ENCODE assay signal across 8 cellular contexts in genomic region chr19:41426952-41427646, GRCh38. TPM values are rescaled to one million over a fixed set of nuclear protein-coding genes. Genes with fewer than 3 reads are reported as not detected.
DNase-seq lines count a peak whose midpoint lies in the region; ATAC-seq and TF ChIP-seq lines count a peak whose summit lies in the region.

B3GNT8 (minus strand) TSS chr19:41427374; CDS start chr19:41426778, 596 bp downstream.

- no peaks in the 10 kb centered on the region for H3K9me3 Mint-ChIP-seq in activated CD8-positive, alpha-beta memory T cell treated with anti-CD3 and anti-CD28 coated beads, Interleukin-2, amount 10 ng/mL, durations not matched to agents 7 days and 5 days (ENCODE audit: low read depth)
- H3K9me3 Mint-ChIP-seq in activated naive CD8-positive, alpha-beta T cell treated with anti-CD3 and anti-CD28 coated beads, Interleukin-2, amount 10 ng/mL, durations not matched to agents 7 days and 5 days: no peaks in the 10 kb centered on the region

- H3K36me3 ChIP-seq in Peyer's patch (peaks cover 0 to 44% (median 2%) of the 10 kb centered on the region in 3 donors), prostate gland (peaks cover 4 to 6% of the 10 kb centered on the region in 2 donors), MM.1S (replicated peaks; ENCODE audit: insufficient read depth, low read length) (no peaks in the 10 kb centered on the region)

- peak; percentile 97 to 98 for TF ChIP-seq POLR2A in Peyer's patch (IDR thresholded peaks at IDR 0.05)
- TF ChIP-seq POLR2A in prostate gland (IDR thresholded peaks at IDR 0.05): peak; percentile 94

- H3K4me1 ChIP-seq in Peyer's patch (peaks cover 0 to 57% (median 4%) of the 10 kb centered on the region in 4 donors), prostate gland (replicated peaks) (peaks cover 4% of the 10 kb centered on the region), MM.1S (ENCODE audit: low read length) (no peaks in the 10 kb centered on the region)

- CTCF ChIA-PET in activated CD8-positive, alpha-beta memory T cell treated with anti-CD3 and anti-CD28 coated beads, Interleukin-2, amount 10 ng/mL, durations not matched to agents 7 days and 5 days (lab: Charles Lee): interaction anchor here (0.6 to 1.3 kb wide), 4 partner anchors 22 to 75 kb away, joined by 3 to 5 read pairs (median 4); no protein-coding TSS in a partner anchor

- H3K27ac Mint-ChIP-seq in activated CD8-positive, alpha-beta memory T cell treated with anti-CD3 and anti-CD28 coated beads, Interleukin-2, amount 10 ng/mL, durations not matched to agents 7 days and 5 days: peak within 1 kb of the TSS; percentile 92
- peak within 1 kb of the TSS; percentile 97 for H3K27ac Mint-ChIP-seq in activated naive CD8-positive, alpha-beta T cell treated with anti-CD3 and anti-CD28 coated beads, Interleukin-2, amount 10 ng/mL, durations not matched to agents 7 days and 5 days

- no peak for TF ChIP-seq CTCF in Peyer's patch (IDR thresholded peaks at IDR 0.05)
- no peak for TF ChIP-seq CTCF in prostate gland (IDR thresholded peaks at IDR 0.05)
- no peak for TF ChIP-seq CTCF in MM.1S (IDR thresholded peaks at IDR 0.05; ENCODE audit: low read length)

- intact Hi-C loops in left cardiac atrium (cut with DNase I): no loop called here
- intact Hi-C loops in prostate gland (cut with DNase I): no loop called here

- H3K4me3 Mint-ChIP-seq in activated CD8-positive, alpha-beta memory T cell treated with anti-CD3 and anti-CD28 coated beads, Interleukin-2, amount 10 ng/mL, durations not matched to agents 7 days and 5 days: peak within 1 kb of the TSS; percentile 85
- H3K4me3 Mint-ChIP-seq in activated naive CD8-positive, alpha-beta T cell treated with anti-CD3 and anti-CD28 coated beads, Interleukin-2, amount 10 ng/mL, durations not matched to agents 7 days and 5 days: peak within 1 kb of the TSS; percentile 98

- H3K79me2 ChIP-seq in MM.1S (ENCODE audit: low read length): no peaks in the 10 kb centered on the region

- WGBS in prostate gland: 4% methylated on average over 16 of the region's 19 CpGs

- no peaks in the 10 kb centered on the region for H3K9me2 ChIP-seq in MM.1S (replicated peaks; ENCODE audit: insufficient read depth, low read length)

- peaks cover 31% of the 10 kb centered on the region for H3K4me1 Mint-ChIP-seq in activated CD8-positive, alpha-beta memory T cell treated with anti-CD3 and anti-CD28 coated beads, Interleukin-2, amount 10 ng/mL, durations not matched to agents 7 days and 5 days
- peaks cover 17% of the 10 kb centered on the region for H3K4me1 Mint-ChIP-seq in activated naive CD8-positive, alpha-beta T cell treated with anti-CD3 and anti-CD28 coated beads, Interleukin-2, amount 10 ng/mL, durations not matched to agents 7 days and 5 days

- no peaks in the 10 kb centered on the region for H3F3A ChIP-seq in MM.1S (ENCODE audit: insufficient read depth, low read length)

- H3K27ac ChIP-seq in Peyer's patch (peak within 1 kb of the TSS; percentile 68 to 98 (median 88)), prostate gland (peak within 1 kb of the TSS; percentile 78 to 88), MM.1S (ENCODE audit: low read length) (no peak within 1 kb of the TSS)

- no peak within 1 kb of the TSS for H2AFZ ChIP-seq in MM.1S (ENCODE audit: low read length)

- H3K9me3 ChIP-seq in Peyer's patch: no peaks in the 10 kb centered on the region
- H3K9me3 ChIP-seq in prostate gland: no peaks in the 10 kb centered on the region
- H3K9me3 ChIP-seq in MM.1S (replicated peaks; ENCODE audit: insufficient read depth, low read length): no peaks in the 10 kb centered on the region

- no peaks in the 10 kb centered on the region for H3K27me3 Mint-ChIP-seq in activated CD8-positive, alpha-beta memory T cell treated with anti-CD3 and anti-CD28 coated beads, Interleukin-2, amount 10 ng/mL, durations not matched to agents 7 days and 5 days
- H3K27me3 Mint-ChIP-seq in activated naive CD8-positive, alpha-beta T cell treated with anti-CD3 and anti-CD28 coated beads, Interleukin-2, amount 10 ng/mL, durations not matched to agents 7 days and 5 days: no peaks in the 10 kb centered on the region

- peak; percentile 72 for DNase-seq in activated CD8-positive, alpha-beta memory T cell treated with anti-CD3 and anti-CD28 coated beads, Interleukin-2, amount 10 ng/mL, durations not matched to agents 7 days and 5 days
- DNase-seq in activated CD8-positive, alpha-beta memory T cell treated with anti-CD3 and anti-CD28 coated beads for 24 hours: no peak
- DNase-seq in Peyer's patch (peak; percentile 31 to 95 (median 93)), left cardiac atrium (peak; percentile 87), prostate gland (ENCODE audit: low spot score) (peak; percentile 89), MM.1S (no peak), 8988T (no peak)
- DNase-seq in activated naive CD8-positive, alpha-beta T cell treated with anti-CD3 and anti-CD28 coated beads, Interleukin-2, amount 10 ng/mL, durations not matched to agents 7 days and 5 days: peak; percentile 71

- H3K4me2 ChIP-seq in MM.1S (ENCODE audit: low read depth, low read length): no peak within 1 kb of the TSS

- H3K36me3 Mint-ChIP-seq in activated CD8-positive, alpha-beta memory T cell treated with anti-CD3 and anti-CD28 coated beads, Interleukin-2, amount 10 ng/mL, durations not matched to agents 7 days and 5 days: peaks cover 2% of the 10 kb centered on the region
- peaks cover 11% of the 10 kb centered on the region for H3K36me3 Mint-ChIP-seq in activated naive CD8-positive, alpha-beta T cell treated with anti-CD3 and anti-CD28 coated beads, Interleukin-2, amount 10 ng/mL, durations not matched to agents 7 days and 5 days

- H3K4me3 ChIP-seq in Peyer's patch: peak within 1 kb of the TSS; percentile 16 to 67 (median 56)
- peak within 1 kb of the TSS; percentile 31 to 34 for H3K4me3 ChIP-seq in prostate gland
- H3K4me3 ChIP-seq in MM.1S (ENCODE audit: low read length): no peak within 1 kb of the TSS

- no peaks in the 10 kb centered on the region for H4K20me1 ChIP-seq in MM.1S (ENCODE audit: insufficient read depth, low read length)

- no peak within 1 kb of the TSS for H3K9ac ChIP-seq in MM.1S (ENCODE audit: low read length)

- H3K27me3 ChIP-seq in Peyer's patch (no peaks in the 10 kb centered on the region), prostate gland (replicated peaks; ENCODE audit: insufficient read depth) (no peaks in the 10 kb centered on the region), MM.1S (replicated peaks; ENCODE audit: insufficient read depth, low read length) (no peaks in the 10 kb centered on the region)

- POLR2A ChIA-PET in activated naive CD8-positive, alpha-beta T cell treated with anti-CD3 and anti-CD28 coated beads, Interleukin-2, amount 10 ng/mL, durations not matched to agents 7 days and 5 days (lab: Charles Lee): interaction anchor here (0.8 to 3.8 kb wide), 5 partner anchors 10 to 122 kb away, joined by 3 to 24 read pairs (median 3); partner anchors contain the start of gene DMAC2

- peak; percentile 73 for ATAC-seq in activated CD8-positive, alpha-beta memory T cell treated with anti-CD3 and anti-CD28 coated beads, Interleukin-2, amount 10 ng/mL, durations not matched to agents 7 days and 5 days
- ATAC-seq in activated naive CD8-positive, alpha-beta T cell treated with anti-CD3 and anti-CD28 coated beads, Interleukin-2, amount 10 ng/mL, durations not matched to agents 7 days and 5 days (ENCODE audit: low read depth): peak; percentile 74
- peak; percentile 88 to 92 for ATAC-seq in left cardiac atrium

RNA-seq across cellular contexts. Expression of gene B3GNT8, which starts in this region (rescaled TPM):
- total RNA-seq in activated CD8-positive, alpha-beta memory T cell treated with anti-CD3 and anti-CD28 coated beads, Interleukin-2, amount 10 ng/mL, durations not matched to agents 7 days and 5 days: 1 to 10 TPM; 3.2 TPM
- total RNA-seq in Peyer's patch: 10 to 100 TPM; 15.7 to 98.4 (median 62.8) TPM
- total RNA-seq in activated naive CD8-positive, alpha-beta T cell treated with anti-CD3 and anti-CD28 coated beads, Interleukin-2, amount 10 ng/mL, durations not matched to agents 7 days and 5 days: 1 to 10 TPM; 2.0 to 2.2 TPM
- 1 to 10 TPM; 1.4 to 3.2 TPM for total RNA-seq in left cardiac atrium
- total RNA-seq in prostate gland: 10 to 100 TPM in 1 of 2 donors, 1 to 10 TPM in 1; 9.4 to 11.6 TPM

Comparison
In these comparisons a context has a peak if more than half of its experiments do, and no peak if none do; other contexts are left out.
1. DNase-seq: peak in activated CD8-positive, alpha-beta memory T cell treated with anti-CD3 and anti-CD28 coated beads, Interleukin-2, amount 10 ng/mL, durations not matched to agents 7 days and 5 days (single experiment), Peyer's patch (3 of 3), activated naive CD8-positive, alpha-beta T cell treated with anti-CD3 and anti-CD28 coated beads, Interleukin-2, amount 10 ng/mL, durations not matched to agents 7 days and 5 days (single experiment), left cardiac atrium (single experiment) and prostate gland (single experiment); none in activated CD8-positive, alpha-beta memory T cell treated with anti-CD3 and anti-CD28 coated beads for 24 hours (single experiment), MM.1S (single experiment) and 8988T (single experiment).
2. Peak in every context shown above with its lines, with median percentiles within 50 percentile points of each other: ATAC-seq.